ENCODE assay signal across 1 cellular context in genomic region chr14:77616454-77617229, GRCh38.
A peak's percentile ranks its signal among the peaks of the same experiment; 100 is the strongest.
TF ChIP-seq lines count a peak whose summit lies in the region.

A gene with protein sequence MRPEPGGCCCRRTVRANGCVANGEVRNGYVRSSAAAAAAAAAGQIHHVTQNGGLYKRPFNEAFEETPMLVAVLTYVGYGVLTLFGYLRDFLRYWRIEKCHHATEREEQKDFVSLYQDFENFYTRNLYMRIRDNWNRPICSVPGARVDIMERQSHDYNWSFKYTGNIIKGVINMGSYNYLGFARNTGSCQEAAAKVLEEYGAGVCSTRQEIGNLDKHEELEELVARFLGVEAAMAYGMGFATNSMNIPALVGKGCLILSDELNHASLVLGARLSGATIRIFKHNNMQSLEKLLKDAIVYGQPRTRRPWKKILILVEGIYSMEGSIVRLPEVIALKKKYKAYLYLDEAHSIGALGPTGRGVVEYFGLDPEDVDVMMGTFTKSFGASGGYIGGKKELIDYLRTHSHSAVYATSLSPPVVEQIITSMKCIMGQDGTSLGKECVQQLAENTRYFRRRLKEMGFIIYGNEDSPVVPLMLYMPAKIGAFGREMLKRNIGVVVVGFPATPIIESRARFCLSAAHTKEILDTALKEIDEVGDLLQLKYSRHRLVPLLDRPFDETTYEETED (minus strand): TSS chr14:77616637. CDS start chr14:77616579, 58 bp downstream.

TF ChIP-seq in K562, 482 proteins besides CTCF, POLR2A, EP300 and RAD21 (continued from another document and continues in another):
- TF ChIP-seq ZKSCAN8 (CRISPR knock-in tag; IDR thresholded peaks at IDR 0.05): no peak
- no peak for TF ChIP-seq FOXA1 (IDR thresholded peaks at IDR 0.05; ENCODE audit: borderline replicate concordance)
- TF ChIP-seq PRMT5 (CRISPR knock-in tag; IDR thresholded peaks at IDR 0.05): no peak
- TF ChIP-seq, protein P1, sequence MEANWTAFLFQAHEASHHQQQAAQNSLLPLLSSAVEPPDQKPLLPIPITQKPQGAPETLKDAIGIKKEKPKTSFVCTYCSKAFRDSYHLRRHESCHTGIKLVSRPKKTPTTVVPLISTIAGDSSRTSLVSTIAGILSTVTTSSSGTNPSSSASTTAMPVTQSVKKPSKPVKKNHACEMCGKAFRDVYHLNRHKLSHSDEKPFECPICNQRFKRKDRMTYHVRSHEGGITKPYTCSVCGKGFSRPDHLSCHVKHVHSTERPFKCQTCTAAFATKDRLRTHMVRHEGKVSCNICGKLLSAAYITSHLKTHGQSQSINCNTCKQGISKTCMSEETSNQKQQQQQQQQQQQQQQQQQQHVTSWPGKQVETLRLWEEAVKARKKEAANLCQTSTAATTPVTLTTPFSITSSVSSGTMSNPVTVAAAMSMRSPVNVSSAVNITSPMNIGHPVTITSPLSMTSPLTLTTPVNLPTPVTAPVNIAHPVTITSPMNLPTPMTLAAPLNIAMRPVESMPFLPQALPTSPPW (CRISPR knock-in tag; IDR thresholded peaks at IDR 0.05): peak; percentile 61
- TF ChIP-seq KAT8 (IDR thresholded peaks at IDR 0.05; ENCODE audit: low read depth): no peak
- TF ChIP-seq LARP7 (IDR thresholded peaks at IDR 0.05): no peak
- TF ChIP-seq ELF2 (CRISPR knock-in tag; IDR thresholded peaks at IDR 0.05): 0 out of 2 replicates have a peak, but pooled peaks have one; percentile 41
- peak; percentile 97 for TF ChIP-seq NFYB (IDR thresholded peaks at IDR 0.05; ENCODE audit: extremely low read depth, insufficient read length)
- TF ChIP-seq ATF7 (IDR thresholded peaks at IDR 0.05): peak; percentile 78
- TF ChIP-seq RFX7 (CRISPR knock-in tag; IDR thresholded peaks at IDR 0.05): no peak
- no peak for TF ChIP-seq ZNF785 (CRISPR knock-in tag; IDR thresholded peaks at IDR 0.05)
- TF ChIP-seq ATF2 (CRISPR knock-in tag; IDR thresholded peaks at IDR 0.05): no peak
- no peak for TF ChIP-seq BRD4 (IDR thresholded peaks at IDR 0.05)
- TF ChIP-seq ZNF764 (CRISPR knock-in tag; IDR thresholded peaks at IDR 0.05; ENCODE audit: low read depth): no peak
- TF ChIP-seq MYBL2 (IDR thresholded peaks at IDR 0.05; ENCODE audit: low read depth): no peak
- TF ChIP-seq MYBL2 (CRISPR knock-in tag; IDR thresholded peaks at IDR 0.05; ENCODE audit: borderline replicate concordance): no peak
- TF ChIP-seq E2F3 (CRISPR knock-in tag; IDR thresholded peaks at IDR 0.05): no peak
- no peak for TF ChIP-seq ZNF583 (CRISPR knock-in tag; IDR thresholded peaks at IDR 0.05)
- no peak for TF ChIP-seq ZNF551 (CRISPR knock-in tag; IDR thresholded peaks at IDR 0.05)
- TF ChIP-seq ARID1B (IDR thresholded peaks at IDR 0.05): no peak
- no peak for TF ChIP-seq U2AF1 (optimal IDR thresholded peaks at IDR 0.05; ENCODE audit: low read depth, low read length)
- 0 out of 2 replicates have a peak, but pooled peaks have one; percentile 56 for TF ChIP-seq ZFX (CRISPR knock-in tag; IDR thresholded peaks at IDR 0.05)
- no peak for TF ChIP-seq ZZZ3 (IDR thresholded peaks at IDR 0.05)
- TF ChIP-seq HMG20A (CRISPR knock-in tag; conservative IDR thresholded peaks at IDR 0.05): no peak
- TF ChIP-seq, protein P2, sequence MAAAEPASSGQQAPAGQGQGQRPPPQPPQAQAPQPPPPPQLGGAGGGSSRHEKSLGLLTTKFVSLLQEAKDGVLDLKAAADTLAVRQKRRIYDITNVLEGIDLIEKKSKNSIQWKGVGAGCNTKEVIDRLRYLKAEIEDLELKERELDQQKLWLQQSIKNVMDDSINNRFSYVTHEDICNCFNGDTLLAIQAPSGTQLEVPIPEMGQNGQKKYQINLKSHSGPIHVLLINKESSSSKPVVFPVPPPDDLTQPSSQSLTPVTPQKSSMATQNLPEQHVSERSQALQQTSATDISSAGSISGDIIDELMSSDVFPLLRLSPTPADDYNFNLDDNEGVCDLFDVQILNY (CRISPR knock-in tag; IDR thresholded peaks at IDR 0.05): no peak
- TF ChIP-seq, protein P3, sequence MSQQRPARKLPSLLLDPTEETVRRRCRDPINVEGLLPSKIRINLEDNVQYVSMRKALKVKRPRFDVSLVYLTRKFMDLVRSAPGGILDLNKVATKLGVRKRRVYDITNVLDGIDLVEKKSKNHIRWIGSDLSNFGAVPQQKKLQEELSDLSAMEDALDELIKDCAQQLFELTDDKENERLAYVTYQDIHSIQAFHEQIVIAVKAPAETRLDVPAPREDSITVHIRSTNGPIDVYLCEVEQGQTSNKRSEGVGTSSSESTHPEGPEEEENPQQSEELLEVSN (IDR thresholded peaks at IDR 0.05; ENCODE audit: borderline replicate concordance in 1 of 2, extremely low read depth in 1 of 2, insufficient read depth in 1 of 2, insufficient read length in 1 of 2, low read depth in 1 of 2, low read length in 1 of 2, poor library complexity in 1 of 2, severe bottlenecking in 1 of 2): peak; percentile 52 to 85
- TF ChIP-seq GTF2E2 (tag; IDR thresholded peaks at IDR 0.05): no peak
- TF ChIP-seq CREB3L1 (IDR thresholded peaks at IDR 0.05; ENCODE audit: borderline replicate concordance, low read depth): peak; percentile 73
- TF ChIP-seq L3MBTL2 (IDR thresholded peaks at IDR 0.05): peak; percentile 88
- TF ChIP-seq TAF15 (IDR thresholded peaks at IDR 0.05; ENCODE audit: low read depth, low read length): no peak
- peak; percentile 83 for TF ChIP-seq CEBPZ (IDR thresholded peaks at IDR 0.05; ENCODE audit: borderline replicate concordance, low read depth, low read length)
- TF ChIP-seq FOXA3 (CRISPR knock-in tag; conservative IDR thresholded peaks at IDR 0.05 in 1 of 2, IDR thresholded peaks at IDR 0.05 in 1 of 2): no peak
- TF ChIP-seq ZNF766 (CRISPR knock-in tag; conservative IDR thresholded peaks at IDR 0.05): no peak
- TF ChIP-seq KAT2B (IDR thresholded peaks at IDR 0.05; ENCODE audit: low read depth, low read length): no peak
- TF ChIP-seq, protein P4, sequence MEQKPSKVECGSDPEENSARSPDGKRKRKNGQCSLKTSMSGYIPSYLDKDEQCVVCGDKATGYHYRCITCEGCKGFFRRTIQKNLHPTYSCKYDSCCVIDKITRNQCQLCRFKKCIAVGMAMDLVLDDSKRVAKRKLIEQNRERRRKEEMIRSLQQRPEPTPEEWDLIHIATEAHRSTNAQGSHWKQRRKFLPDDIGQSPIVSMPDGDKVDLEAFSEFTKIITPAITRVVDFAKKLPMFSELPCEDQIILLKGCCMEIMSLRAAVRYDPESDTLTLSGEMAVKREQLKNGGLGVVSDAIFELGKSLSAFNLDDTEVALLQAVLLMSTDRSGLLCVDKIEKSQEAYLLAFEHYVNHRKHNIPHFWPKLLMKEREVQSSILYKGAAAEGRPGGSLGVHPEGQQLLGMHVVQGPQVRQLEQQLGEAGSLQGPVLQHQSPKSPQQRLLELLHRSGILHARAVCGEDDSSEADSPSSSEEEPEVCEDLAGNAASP (IDR thresholded peaks at IDR 0.05): no peak
- no peak for TF ChIP-seq SRSF9 (IDR thresholded peaks at IDR 0.05; ENCODE audit: borderline replicate concordance, low read depth, low read length)
- 0 out of 2 replicates have a peak, but pooled peaks have one; percentile 10 for TF ChIP-seq THAP12 (CRISPR knock-in tag; IDR thresholded peaks at IDR 0.05)
- no peak for TF ChIP-seq BMI1 (IDR thresholded peaks at IDR 0.05; ENCODE audit: low read length)
- 0 out of 2 replicates have a peak, but pooled peaks have one; percentile 50 for TF ChIP-seq CC2D1A (IDR thresholded peaks at IDR 0.05)
- TF ChIP-seq CHCHD3 (CRISPR knock-in tag; IDR thresholded peaks at IDR 0.05): no peak
- no peak for TF ChIP-seq HES1 (IDR thresholded peaks at IDR 0.05; ENCODE audit: low read depth)
- TF ChIP-seq ARID3B (CRISPR knock-in tag; IDR thresholded peaks at IDR 0.05; ENCODE audit: borderline replicate concordance): no peak
- TF ChIP-seq HMGN3 (IDR thresholded peaks at IDR 0.05; ENCODE audit: borderline replicate concordance, extremely low read depth, insufficient read length, low read depth, low read length): peak; percentile 50
- TF ChIP-seq STAG1 (CRISPR knock-in tag; IDR thresholded peaks at IDR 0.05; ENCODE audit: borderline replicate concordance): no peak
- TF ChIP-seq ZNF445 (CRISPR knock-in tag; IDR thresholded peaks at IDR 0.05; ENCODE audit: low read depth): no peak
- no peak for TF ChIP-seq HEY1 (CRISPR knock-in tag; IDR thresholded peaks at IDR 0.05; ENCODE audit: borderline replicate concordance)
- no peak for TF ChIP-seq NFATC3 (IDR thresholded peaks at IDR 0.05)
- no peak for TF ChIP-seq MEIS2 (IDR thresholded peaks at IDR 0.05; ENCODE audit: partially characterized antibody)
- no peak for TF ChIP-seq ZBED1 (IDR thresholded peaks at IDR 0.05)
- TF ChIP-seq ZNF830 (CRISPR knock-in tag; IDR thresholded peaks at IDR 0.05): no peak
- no peak for TF ChIP-seq NELFE (IDR thresholded peaks at IDR 0.05; ENCODE audit: insufficient read depth, insufficient read length)
- TF ChIP-seq ASH1L (IDR thresholded peaks at IDR 0.05; ENCODE audit: borderline replicate concordance, low read depth, partially characterized antibody): peak; percentile 95
- TF ChIP-seq, protein P5, sequence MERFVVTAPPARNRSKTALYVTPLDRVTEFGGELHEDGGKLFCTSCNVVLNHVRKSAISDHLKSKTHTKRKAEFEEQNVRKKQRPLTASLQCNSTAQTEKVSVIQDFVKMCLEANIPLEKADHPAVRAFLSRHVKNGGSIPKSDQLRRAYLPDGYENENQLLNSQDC (CRISPR knock-in tag; IDR thresholded peaks at IDR 0.05): no peak; the same call in 1 of the 2 replicates
